28 cellular contexts compared by ENCODE assay signal in genomic region chr4:92514632-92515031, GRCh38.
"Had no signal": no experiment of that assay in that cellular context is flagged by ENCODE, and none has a peak within 500 bp of the region (broad histone marks: within the 10 kb centered on the region; RNA-seq: fewer than 3 reads in every experiment).

No MANE protein-coding gene starts in this region.

- H3K36me3 Mint-ChIP-seq: naive thymus-derived CD4-positive, alpha-beta T cell; stimulated activated naive B cell treated with anti-CD40 and anti-IgM and Interleukin-4, amounts not matched to agents 10 μg/mL and 1 μg/mL and 100 μg/mL, for 72 hours had no signal

- H3K27me3 Mint-ChIP-seq: naive thymus-derived CD4-positive, alpha-beta T cell; natural killer cell treated with Interleukin-12 subunit alpha and Interleukin-12 subunit beta and Interleukin-15 and Interleukin-18, amount 100 ng/mL, for 72 hours; progenitor cell of endocrine pancreas; stimulated activated naive B cell treated with anti-CD40 and anti-IgM and Interleukin-4, amounts not matched to agents 10 μg/mL and 1 μg/mL and 100 μg/mL, for 72 hours had no signal

- H3K27ac Mint-ChIP-seq: naive thymus-derived CD4-positive, alpha-beta T cell; natural killer cell treated with Interleukin-12 subunit alpha and Interleukin-12 subunit beta and Interleukin-15 and Interleukin-18, amount 100 ng/mL, for 72 hours; progenitor cell of endocrine pancreas; stimulated activated naive B cell treated with anti-CD40 and anti-IgM and Interleukin-4, amounts not matched to agents 10 μg/mL and 1 μg/mL and 100 μg/mL, for 72 hours had no signal

- DNase-seq: heart right ventricle; hippocampal formation; left colon; left lung; midbrain; mucosa of descending colon; naive thymus-derived CD4-positive, alpha-beta T cell; occipital lobe; right lobe of liver; stimulated activated CD4-positive, alpha-beta T cell treated with anti-CD3 and anti-CD28 coated beads, Interleukin-12 subunit alpha, Interleukin-12 subunit beta, amount 100 ng/mL, for 4 hours; stimulated activated CD4-positive, alpha-beta T cell treated with anti-CD3 and anti-CD28 coated beads, Interleukin-15, amount 100 ng/mL, for 24 hours; stimulated activated CD4-positive, alpha-beta T cell treated with anti-CD3 and anti-CD28 coated beads, Interleukin-2, amount 100 ng/mL, for 24 hours; stimulated activated CD4-positive, alpha-beta T cell treated with anti-CD3 and anti-CD28 coated beads, Interleukin-4, amount 100 ng/mL, for 1 hour; stimulated activated naive B cell treated with anti-CD40 and anti-IgM and Interleukin-4, amounts not matched to agents 10 μg/mL and 1 μg/mL and 100 μg/mL, for 72 hours; stimulated activated naive CD8-positive, alpha-beta T cell treated with anti-CD3 and anti-CD28 coated beads, Interleukin-15, Interleukin-2, amounts not matched to agents 100 U/mL and 50 U/mL, for 24 hours; stomach; testis; thyroid gland; transverse colon; upper lobe of left lung had no signal

- H2AFZ ChIP-seq: parathyroid adenoma had no signal

- H3K4me1 Mint-ChIP-seq: naive thymus-derived CD4-positive, alpha-beta T cell; stimulated activated naive B cell treated with anti-CD40 and anti-IgM and Interleukin-4, amounts not matched to agents 10 μg/mL and 1 μg/mL and 100 μg/mL, for 72 hours had no signal

- H3K36me3 ChIP-seq: heart right ventricle, left lung, neutrophil, right atrium auricular region, right lobe of liver, stomach, thyroid gland, transverse colon, upper lobe of left lung, vagina had no signal

- H3K27ac ChIP-seq: heart right ventricle, left lung, neutrophil, parathyroid adenoma, right atrium auricular region, right lobe of liver, stomach, testis, thyroid gland, transverse colon, upper lobe of left lung, vagina had no signal

- H3K9ac ChIP-seq: parathyroid adenoma had no signal

- H3K9me3 ChIP-seq: left lung, mucosa of descending colon, neutrophil, right atrium auricular region, right lobe of liver, stomach, testis, thyroid gland, transverse colon, upper lobe of left lung, vagina had no signal

- H3K4me3 Mint-ChIP-seq: naive thymus-derived CD4-positive, alpha-beta T cell; natural killer cell treated with Interleukin-12 subunit alpha and Interleukin-12 subunit beta and Interleukin-15 and Interleukin-18, amount 100 ng/mL, for 72 hours; stimulated activated naive B cell treated with anti-CD40 and anti-IgM and Interleukin-4, amounts not matched to agents 10 μg/mL and 1 μg/mL and 100 μg/mL, for 72 hours had no signal

- H3K4me1 ChIP-seq: heart right ventricle, left lung, parathyroid adenoma, right atrium auricular region, right lobe of liver, stomach, testis, thyroid gland, transverse colon, upper lobe of left lung, vagina had no signal

- H3K27me3 ChIP-seq: heart right ventricle, left lung, neutrophil, right atrium auricular region, right lobe of liver, stomach, testis, thyroid gland, transverse colon, upper lobe of left lung, vagina had no signal

- ATAC-seq: heart right ventricle; left colon; left lung; mucosa of descending colon; naive thymus-derived CD4-positive, alpha-beta T cell; natural killer cell treated with Interleukin-12 subunit alpha and Interleukin-12 subunit beta and Interleukin-15 and Interleukin-18, amount 100 ng/mL, for 72 hours; right lobe of liver; stimulated activated naive B cell treated with anti-CD40 and anti-IgM and Interleukin-4, amounts not matched to agents 10 μg/mL and 1 μg/mL and 100 μg/mL, for 72 hours; stimulated activated naive CD8-positive, alpha-beta T cell treated with anti-CD3 and anti-CD28 coated beads, Interleukin-15, Interleukin-2, amounts not matched to agents 100 U/mL and 50 U/mL, for 24 hours had no signal

- H3K4me3 ChIP-seq: heart right ventricle, left lung, lung, mucosa of descending colon, right atrium auricular region, right lobe of liver, stomach, testis, thyroid gland, transverse colon, upper lobe of left lung, vagina had no signal

- FAIRE-seq: keratinocyte had no signal

- H3K79me2 ChIP-seq: parathyroid adenoma had no signal
